1 cellular context compared by ENCODE assay signal in the genomic region with DNA sequence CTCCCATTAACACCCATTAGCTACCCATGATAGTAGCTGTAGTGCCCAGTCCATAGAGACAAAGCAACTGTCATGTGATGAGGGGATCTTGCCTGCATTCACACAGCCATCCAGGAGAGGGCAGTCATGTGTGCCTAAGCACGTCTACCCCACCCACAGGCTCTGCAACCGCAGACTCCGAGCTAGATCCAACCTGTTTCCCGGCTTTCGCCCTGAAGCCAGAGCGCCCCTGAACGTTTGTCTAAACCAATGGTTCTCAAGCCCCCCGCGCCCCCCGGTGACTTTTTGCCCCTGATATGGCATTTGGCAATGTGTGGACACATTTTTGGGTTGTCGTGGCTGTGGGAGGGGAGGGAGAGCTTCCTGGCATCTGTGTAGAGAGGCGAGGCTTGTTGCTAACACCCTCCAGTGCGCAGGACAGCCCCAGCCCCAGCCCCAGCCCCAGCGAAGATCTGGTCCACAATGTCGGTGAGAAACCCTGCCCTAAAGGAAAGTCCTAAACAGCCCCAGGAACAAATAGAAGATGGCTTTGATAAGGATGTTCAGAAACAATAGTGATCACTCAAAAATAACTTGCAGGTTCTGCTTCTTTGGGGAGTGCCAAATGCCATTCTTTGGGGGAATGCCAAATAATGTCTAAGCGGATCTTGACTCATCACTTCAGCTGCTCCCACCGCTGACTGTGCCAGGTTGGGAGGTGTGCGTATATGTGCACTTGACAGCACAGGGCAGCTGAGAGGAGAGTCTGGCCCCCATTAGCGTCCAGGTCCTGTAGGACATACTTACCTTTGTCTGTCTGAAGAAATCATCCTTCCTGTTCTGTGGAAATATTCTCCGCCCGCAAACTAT.
TF ChIP-seq lines count a peak whose summit lies in the region.

No MANE protein-coding gene starts in this region.

TF ChIP-seq in H1, 55 proteins besides CTCF, POLR2A, EP300 and RAD21:
- TF ChIP-seq TEAD4 (IDR thresholded peaks at IDR 0.05; ENCODE audit: low read depth, low read length) (0 out of 2 replicates have a peak, but pooled peaks have one; percentile 48), RBBP5 (IDR thresholded peaks at IDR 0.05; ENCODE audit: borderline replicate concordance, low read depth, low read length) (no peak), BCL11A (IDR thresholded peaks at IDR 0.05; ENCODE audit: low read depth in 2 of 2, low read length in 2 of 2) (no peak), CBX8 (IDR thresholded peaks at IDR 0.05; ENCODE audit: borderline replicate concordance, low read depth, low read length) (no peak), TBP (IDR thresholded peaks at IDR 0.05; ENCODE audit: low read depth, low read length) (no peak; the same call in 1 of the 2 replicates), CBX5 (IDR thresholded peaks at IDR 0.05; ENCODE audit: low read depth, low read length) (no peak), CHD1 (IDR thresholded peaks at IDR 0.05; ENCODE audit: low read depth, low read length) (no peak), POU5F1 (IDR thresholded peaks at IDR 0.05; ENCODE audit: low read depth, low read length) (no peak), JUND (IDR thresholded peaks at IDR 0.05; ENCODE audit: low read length) (no peak; the same call in 1 of the 2 replicates), NANOG (IDR thresholded peaks at IDR 0.05; ENCODE audit: insufficient read depth, low read depth, low read length, poor library complexity, severe bottlenecking) (no peak), SRF (IDR thresholded peaks at IDR 0.05; ENCODE audit: low read depth, low read length) (no peak), KDM5A (IDR thresholded peaks at IDR 0.05; ENCODE audit: low read length) (no peak), FOSL1 (IDR thresholded peaks at IDR 0.05; ENCODE audit: insufficient read depth, low read depth, low read length) (no peak), SIRT6 (IDR thresholded peaks at IDR 0.05; ENCODE audit: low read length) (no peak), RFX5 (IDR thresholded peaks at IDR 0.05; ENCODE audit: borderline replicate concordance, low read depth, low read length) (no peak), BACH1 (IDR thresholded peaks at IDR 0.05; ENCODE audit: low read length) (no peak), HDAC2 (IDR thresholded peaks at IDR 0.05; ENCODE audit: borderline replicate concordance in 1 of 2, low read depth in 2 of 2, low read length in 2 of 2) (no peak), CHD2 (IDR thresholded peaks at IDR 0.05; ENCODE audit: low read length) (no peak), ZNF274 (IDR thresholded peaks at IDR 0.05; ENCODE audit: borderline replicate concordance, extremely low read depth, low read length) (no peak), KDM1A (IDR thresholded peaks at IDR 0.05; ENCODE audit: borderline replicate concordance, low read length) (no peak), MAFK (IDR thresholded peaks at IDR 0.05; ENCODE audit: low read depth, low read length) (no peak), EZH2 (IDR thresholded peaks at IDR 0.05; ENCODE audit: low read depth, low read length, severe bottlenecking) (no peak), CREB1 (IDR thresholded peaks at IDR 0.05) (peak; percentile 64), TAF1 (IDR thresholded peaks at IDR 0.05; ENCODE audit: low read depth, low read length) (no peak), RNF2 (IDR thresholded peaks at IDR 0.05; ENCODE audit: borderline replicate concordance, low read depth, low read length, missing control alignments, poor library complexity, severe bottlenecking) (no peak), SUZ12 (IDR thresholded peaks at IDR 0.05; ENCODE audit: low read length) (no peak), SP1 (IDR thresholded peaks at IDR 0.05; ENCODE audit: low read depth, low read length) (no peak), TAF7 (optimal IDR thresholded peaks at IDR 0.05; ENCODE audit: borderline replicate concordance, low read depth, low read length) (no peak), GTF2F1 (IDR thresholded peaks at IDR 0.05; ENCODE audit: borderline replicate concordance, low read depth, low read length) (no peak), SIN3A (conservative IDR thresholded peaks at IDR 0.05 in 1 of 2, IDR thresholded peaks at IDR 0.05 in 1 of 2; ENCODE audit: low read depth in 1 of 2, low read length in 2 of 2) (peak in 1 of 2 experiments; percentile 76; a peak in 1 of 4 replicates), SP2 (IDR thresholded peaks at IDR 0.05; ENCODE audit: low read length) (no peak), SP4 (IDR thresholded peaks at IDR 0.05; ENCODE audit: low read length) (no peak), GABPA (IDR thresholded peaks at IDR 0.05; ENCODE audit: borderline replicate concordance, insufficient read depth, low read length) (no peak), PHF8 (conservative IDR thresholded peaks at IDR 0.05; ENCODE audit: low read depth, low read length) (no peak), POLR2AphosphoS5 (IDR thresholded peaks at IDR 0.05; ENCODE audit: low read depth, low read length) (no peak), HDAC6 (IDR thresholded peaks at IDR 0.05; ENCODE audit: low read depth, low read length) (no peak), SIX5 (IDR thresholded peaks at IDR 0.05; ENCODE audit: low read depth, low read length) (no peak), KDM4A (IDR thresholded peaks at IDR 0.05; ENCODE audit: low read depth, low read length, severe bottlenecking) (no peak), CEBPB (IDR thresholded peaks at IDR 0.05; ENCODE audit: low read depth, low read length) (no peak), ASH2L (IDR thresholded peaks at IDR 0.05; ENCODE audit: low read length) (peak; percentile 46), CTBP2 (IDR thresholded peaks at IDR 0.05; ENCODE audit: borderline replicate concordance, insufficient read depth, insufficient read length, low read length) (no peak), TCF12 (IDR thresholded peaks at IDR 0.05; ENCODE audit: low read depth, low read length) (0 out of 2 replicates have a peak, but pooled peaks have one; percentile 16), NRF1 (IDR thresholded peaks at IDR 0.05; ENCODE audit: low read depth, low read length) (no peak), EGR1 (IDR thresholded peaks at IDR 0.05; ENCODE audit: borderline replicate concordance, low read depth, low read length) (no peak), SAP30 (IDR thresholded peaks at IDR 0.05; ENCODE audit: insufficient read depth, insufficient replicate concordance, low read length) (no peak), YY1 (IDR thresholded peaks at IDR 0.05; ENCODE audit: low read depth, low read length) (no peak), JUN (IDR thresholded peaks at IDR 0.05; ENCODE audit: low read depth, low read length) (no peak), BRCA1 (IDR thresholded peaks at IDR 0.05; ENCODE audit: low read depth, low read length) (no peak), RXRA (IDR thresholded peaks at IDR 0.05; ENCODE audit: insufficient read depth, low read depth, low read length) (no peak)
- TF ChIP-seq, protein P1, sequence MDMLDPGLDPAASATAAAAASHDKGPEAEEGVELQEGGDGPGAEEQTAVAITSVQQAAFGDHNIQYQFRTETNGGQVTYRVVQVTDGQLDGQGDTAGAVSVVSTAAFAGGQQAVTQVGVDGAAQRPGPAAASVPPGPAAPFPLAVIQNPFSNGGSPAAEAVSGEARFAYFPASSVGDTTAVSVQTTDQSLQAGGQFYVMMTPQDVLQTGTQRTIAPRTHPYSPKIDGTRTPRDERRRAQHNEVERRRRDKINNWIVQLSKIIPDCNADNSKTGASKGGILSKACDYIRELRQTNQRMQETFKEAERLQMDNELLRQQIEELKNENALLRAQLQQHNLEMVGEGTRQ (IDR thresholded peaks at IDR 0.05; ENCODE audit: low read length) = peak; percentile 72
- TF ChIP-seq, protein P2, sequence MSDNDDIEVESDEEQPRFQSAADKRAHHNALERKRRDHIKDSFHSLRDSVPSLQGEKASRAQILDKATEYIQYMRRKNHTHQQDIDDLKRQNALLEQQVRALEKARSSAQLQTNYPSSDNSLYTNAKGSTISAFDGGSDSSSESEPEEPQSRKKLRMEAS (IDR thresholded peaks at IDR 0.05) = 0 out of 2 replicates have a peak, but pooled peaks have one; percentile 33
- TF ChIP-seq, protein P3, sequence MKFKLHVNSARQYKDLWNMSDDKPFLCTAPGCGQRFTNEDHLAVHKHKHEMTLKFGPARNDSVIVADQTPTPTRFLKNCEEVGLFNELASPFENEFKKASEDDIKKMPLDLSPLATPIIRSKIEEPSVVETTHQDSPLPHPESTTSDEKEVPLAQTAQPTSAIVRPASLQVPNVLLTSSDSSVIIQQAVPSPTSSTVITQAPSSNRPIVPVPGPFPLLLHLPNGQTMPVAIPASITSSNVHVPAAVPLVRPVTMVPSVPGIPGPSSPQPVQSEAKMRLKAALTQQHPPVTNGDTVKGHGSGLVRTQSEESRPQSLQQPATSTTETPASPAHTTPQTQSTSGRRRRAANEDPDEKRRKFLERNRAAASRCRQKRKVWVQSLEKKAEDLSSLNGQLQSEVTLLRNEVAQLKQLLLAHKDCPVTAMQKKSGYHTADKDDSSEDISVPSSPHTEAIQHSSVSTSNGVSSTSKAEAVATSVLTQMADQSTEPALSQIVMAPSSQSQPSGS (IDR thresholded peaks at IDR 0.05; ENCODE audit: low read length) = no peak
- TF ChIP-seq, protein P4, sequence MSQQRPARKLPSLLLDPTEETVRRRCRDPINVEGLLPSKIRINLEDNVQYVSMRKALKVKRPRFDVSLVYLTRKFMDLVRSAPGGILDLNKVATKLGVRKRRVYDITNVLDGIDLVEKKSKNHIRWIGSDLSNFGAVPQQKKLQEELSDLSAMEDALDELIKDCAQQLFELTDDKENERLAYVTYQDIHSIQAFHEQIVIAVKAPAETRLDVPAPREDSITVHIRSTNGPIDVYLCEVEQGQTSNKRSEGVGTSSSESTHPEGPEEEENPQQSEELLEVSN (IDR thresholded peaks at IDR 0.05) = no peak
- TF ChIP-seq, protein P5, sequence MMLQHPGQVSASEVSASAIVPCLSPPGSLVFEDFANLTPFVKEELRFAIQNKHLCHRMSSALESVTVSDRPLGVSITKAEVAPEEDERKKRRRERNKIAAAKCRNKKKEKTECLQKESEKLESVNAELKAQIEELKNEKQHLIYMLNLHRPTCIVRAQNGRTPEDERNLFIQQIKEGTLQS (IDR thresholded peaks at IDR 0.05; ENCODE audit: insufficient read depth, low read depth, low read length) = 0 out of 2 replicates have a peak, but pooled peaks have one; percentile 65
- TF ChIP-seq, protein P6, sequence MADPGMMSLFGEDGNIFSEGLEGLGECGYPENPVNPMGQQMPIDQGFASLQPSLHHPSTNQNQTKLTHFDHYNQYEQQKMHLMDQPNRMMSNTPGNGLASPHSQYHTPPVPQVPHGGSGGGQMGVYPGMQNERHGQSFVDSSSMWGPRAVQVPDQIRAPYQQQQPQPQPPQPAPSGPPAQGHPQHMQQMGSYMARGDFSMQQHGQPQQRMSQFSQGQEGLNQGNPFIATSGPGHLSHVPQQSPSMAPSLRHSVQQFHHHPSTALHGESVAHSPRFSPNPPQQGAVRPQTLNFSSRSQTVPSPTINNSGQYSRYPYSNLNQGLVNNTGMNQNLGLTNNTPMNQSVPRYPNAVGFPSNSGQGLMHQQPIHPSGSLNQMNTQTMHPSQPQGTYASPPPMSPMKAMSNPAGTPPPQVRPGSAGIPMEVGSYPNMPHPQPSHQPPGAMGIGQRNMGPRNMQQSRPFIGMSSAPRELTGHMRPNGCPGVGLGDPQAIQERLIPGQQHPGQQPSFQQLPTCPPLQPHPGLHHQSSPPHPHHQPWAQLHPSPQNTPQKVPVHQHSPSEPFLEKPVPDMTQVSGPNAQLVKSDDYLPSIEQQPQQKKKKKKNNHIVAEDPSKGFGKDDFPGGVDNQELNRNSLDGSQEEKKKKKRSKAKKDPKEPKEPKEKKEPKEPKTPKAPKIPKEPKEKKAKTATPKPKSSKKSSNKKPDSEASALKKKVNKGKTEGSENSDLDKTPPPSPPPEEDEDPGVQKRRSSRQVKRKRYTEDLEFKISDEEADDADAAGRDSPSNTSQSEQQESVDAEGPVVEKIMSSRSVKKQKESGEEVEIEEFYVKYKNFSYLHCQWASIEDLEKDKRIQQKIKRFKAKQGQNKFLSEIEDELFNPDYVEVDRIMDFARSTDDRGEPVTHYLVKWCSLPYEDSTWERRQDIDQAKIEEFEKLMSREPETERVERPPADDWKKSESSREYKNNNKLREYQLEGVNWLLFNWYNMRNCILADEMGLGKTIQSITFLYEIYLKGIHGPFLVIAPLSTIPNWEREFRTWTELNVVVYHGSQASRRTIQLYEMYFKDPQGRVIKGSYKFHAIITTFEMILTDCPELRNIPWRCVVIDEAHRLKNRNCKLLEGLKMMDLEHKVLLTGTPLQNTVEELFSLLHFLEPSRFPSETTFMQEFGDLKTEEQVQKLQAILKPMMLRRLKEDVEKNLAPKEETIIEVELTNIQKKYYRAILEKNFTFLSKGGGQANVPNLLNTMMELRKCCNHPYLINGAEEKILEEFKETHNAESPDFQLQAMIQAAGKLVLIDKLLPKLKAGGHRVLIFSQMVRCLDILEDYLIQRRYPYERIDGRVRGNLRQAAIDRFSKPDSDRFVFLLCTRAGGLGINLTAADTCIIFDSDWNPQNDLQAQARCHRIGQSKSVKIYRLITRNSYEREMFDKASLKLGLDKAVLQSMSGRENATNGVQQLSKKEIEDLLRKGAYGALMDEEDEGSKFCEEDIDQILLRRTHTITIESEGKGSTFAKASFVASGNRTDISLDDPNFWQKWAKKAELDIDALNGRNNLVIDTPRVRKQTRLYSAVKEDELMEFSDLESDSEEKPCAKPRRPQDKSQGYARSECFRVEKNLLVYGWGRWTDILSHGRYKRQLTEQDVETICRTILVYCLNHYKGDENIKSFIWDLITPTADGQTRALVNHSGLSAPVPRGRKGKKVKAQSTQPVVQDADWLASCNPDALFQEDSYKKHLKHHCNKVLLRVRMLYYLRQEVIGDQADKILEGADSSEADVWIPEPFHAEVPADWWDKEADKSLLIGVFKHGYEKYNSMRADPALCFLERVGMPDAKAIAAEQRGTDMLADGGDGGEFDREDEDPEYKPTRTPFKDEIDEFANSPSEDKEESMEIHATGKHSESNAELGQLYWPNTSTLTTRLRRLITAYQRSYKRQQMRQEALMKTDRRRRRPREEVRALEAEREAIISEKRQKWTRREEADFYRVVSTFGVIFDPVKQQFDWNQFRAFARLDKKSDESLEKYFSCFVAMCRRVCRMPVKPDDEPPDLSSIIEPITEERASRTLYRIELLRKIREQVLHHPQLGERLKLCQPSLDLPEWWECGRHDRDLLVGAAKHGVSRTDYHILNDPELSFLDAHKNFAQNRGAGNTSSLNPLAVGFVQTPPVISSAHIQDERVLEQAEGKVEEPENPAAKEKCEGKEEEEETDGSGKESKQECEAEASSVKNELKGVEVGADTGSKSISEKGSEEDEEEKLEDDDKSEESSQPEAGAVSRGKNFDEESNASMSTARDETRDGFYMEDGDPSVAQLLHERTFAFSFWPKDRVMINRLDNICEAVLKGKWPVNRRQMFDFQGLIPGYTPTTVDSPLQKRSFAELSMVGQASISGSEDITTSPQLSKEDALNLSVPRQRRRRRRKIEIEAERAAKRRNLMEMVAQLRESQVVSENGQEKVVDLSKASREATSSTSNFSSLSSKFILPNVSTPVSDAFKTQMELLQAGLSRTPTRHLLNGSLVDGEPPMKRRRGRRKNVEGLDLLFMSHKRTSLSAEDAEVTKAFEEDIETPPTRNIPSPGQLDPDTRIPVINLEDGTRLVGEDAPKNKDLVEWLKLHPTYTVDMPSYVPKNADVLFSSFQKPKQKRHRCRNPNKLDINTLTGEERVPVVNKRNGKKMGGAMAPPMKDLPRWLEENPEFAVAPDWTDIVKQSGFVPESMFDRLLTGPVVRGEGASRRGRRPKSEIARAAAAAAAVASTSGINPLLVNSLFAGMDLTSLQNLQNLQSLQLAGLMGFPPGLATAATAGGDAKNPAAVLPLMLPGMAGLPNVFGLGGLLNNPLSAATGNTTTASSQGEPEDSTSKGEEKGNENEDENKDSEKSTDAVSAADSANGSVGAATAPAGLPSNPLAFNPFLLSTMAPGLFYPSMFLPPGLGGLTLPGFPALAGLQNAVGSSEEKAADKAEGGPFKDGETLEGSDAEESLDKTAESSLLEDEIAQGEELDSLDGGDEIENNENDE (IDR thresholded peaks at IDR 0.05; ENCODE audit: insufficient replicate concordance, low read length) = no peak
